ENCODE assay signal across 1 cellular context in genomic region chr20:63230800-63231268, GRCh38.
A peak's percentile ranks its signal among the peaks of the same experiment; 100 is the strongest.
TF ChIP-seq lines count a peak whose summit lies in the region.

No MANE protein-coding gene starts in this region.

TF ChIP-seq in HepG2, 621 proteins besides CTCF, POLR2A, EP300 and RAD21 (continued from another document and continues in another):
- TF ChIP-seq HNRNPLL (IDR thresholded peaks at IDR 0.05; ENCODE audit: low read depth, low read length, poor library complexity, severe bottlenecking) (peak; percentile 38), FOXO1 (CRISPR knock-in tag; IDR thresholded peaks at IDR 0.05) (no peak), U2AF1 (optimal IDR thresholded peaks at IDR 0.05; ENCODE audit: low read depth, low read length) (no peak), ZBTB7A (CRISPR knock-in tag; IDR thresholded peaks at IDR 0.05) (no peak), ARNT (IDR thresholded peaks at IDR 0.05) (no peak), NR2F2 (IDR thresholded peaks at IDR 0.05; ENCODE audit: borderline replicate concordance, low read depth) (no peak), FOXP4 (CRISPR knock-in tag; IDR thresholded peaks at IDR 0.05) (no peak), KAT8 (CRISPR knock-in tag; IDR thresholded peaks at IDR 0.05) (peak; percentile 26; the same call in 1 of the 2 replicates), CBX2 (IDR thresholded peaks at IDR 0.05; ENCODE audit: low read depth, low read length) (no peak), CBX2 (CRISPR knock-in tag; IDR thresholded peaks at IDR 0.05; ENCODE audit: low read depth) (no peak), BRCA1 (CRISPR knock-in tag; IDR thresholded peaks at IDR 0.05) (no peak), ZNF841 (CRISPR knock-in tag; IDR thresholded peaks at IDR 0.05; ENCODE audit: borderline replicate concordance) (no peak), ZNF280B (CRISPR knock-in tag; IDR thresholded peaks at IDR 0.05; ENCODE audit: borderline replicate concordance) (no peak; the same call in 1 of the 2 replicates), RFX3 (CRISPR knock-in tag; IDR thresholded peaks at IDR 0.05) (no peak), ZKSCAN1 (IDR thresholded peaks at IDR 0.05; ENCODE audit: low read length) (no peak), ZNF232 (CRISPR knock-in tag; IDR thresholded peaks at IDR 0.05; ENCODE audit: borderline replicate concordance) (no peak), ZNF577 (CRISPR knock-in tag; IDR thresholded peaks at IDR 0.05; ENCODE audit: borderline replicate concordance, low read depth) (no peak), U2AF2 (IDR thresholded peaks at IDR 0.05; ENCODE audit: low read depth, low read length) (no peak), ZNF775 (CRISPR knock-in tag; IDR thresholded peaks at IDR 0.05; ENCODE audit: borderline replicate concordance) (no peak), TAF1 (CRISPR knock-in tag; IDR thresholded peaks at IDR 0.05) (no peak), ZNF234 (CRISPR knock-in tag; conservative IDR thresholded peaks at IDR 0.05) (no peak), RFX5 (IDR thresholded peaks at IDR 0.05; ENCODE audit: low read depth, low read length) (no peak), ZBTB42 (CRISPR knock-in tag; IDR thresholded peaks at IDR 0.05) (no peak), CENPT (CRISPR knock-in tag; IDR thresholded peaks at IDR 0.05; ENCODE audit: low read depth) (0 out of 2 replicates have a peak, but pooled peaks have one; percentile 52), HOXA3 (CRISPR knock-in tag; IDR thresholded peaks at IDR 0.05) (no peak; the same call in 1 of the 2 replicates), RBM22 (optimal IDR thresholded peaks at IDR 0.05; ENCODE audit: low read length) (no peak), KLF13 (CRISPR knock-in tag; IDR thresholded peaks at IDR 0.05) (no peak), ZNF235 (CRISPR knock-in tag; IDR thresholded peaks at IDR 0.05; ENCODE audit: borderline replicate concordance) (no peak), THRA (CRISPR knock-in tag; IDR thresholded peaks at IDR 0.05; ENCODE audit: borderline replicate concordance) (no peak), MLXIP (CRISPR knock-in tag; IDR thresholded peaks at IDR 0.05; ENCODE audit: borderline replicate concordance) (no peak), RBFOX2 (IDR thresholded peaks at IDR 0.05; ENCODE audit: low read depth, low read length) (no peak), SNAPC2 (CRISPR knock-in tag; IDR thresholded peaks at IDR 0.05) (no peak), PCBP2 (optimal IDR thresholded peaks at IDR 0.05; ENCODE audit: low read depth, low read length, poor library complexity, severe bottlenecking) (no peak), MAFK (conservative IDR thresholded peaks at IDR 0.05 in 1 of 2, IDR thresholded peaks at IDR 0.05 in 1 of 2; ENCODE audit: low read length in 2 of 2) (no peak), HIC2 (CRISPR knock-in tag; IDR thresholded peaks at IDR 0.05; ENCODE audit: low read depth) (no peak), SMARCC2 (IDR thresholded peaks at IDR 0.05) (no peak), MAF1 (CRISPR knock-in tag; IDR thresholded peaks at IDR 0.05; ENCODE audit: borderline replicate concordance) (no peak), ISX (CRISPR knock-in tag; conservative IDR thresholded peaks at IDR 0.05) (no peak), FOSL1 (CRISPR knock-in tag; IDR thresholded peaks at IDR 0.05; ENCODE audit: borderline replicate concordance) (no peak), RAD51 (IDR thresholded peaks at IDR 0.05; ENCODE audit: borderline replicate concordance) (no peak), TEF (CRISPR knock-in tag; IDR thresholded peaks at IDR 0.05) (no peak), MEIS2 (CRISPR knock-in tag; IDR thresholded peaks at IDR 0.05) (no peak), MTA1 (CRISPR knock-in tag; IDR thresholded peaks at IDR 0.05; ENCODE audit: borderline replicate concordance) (peak; percentile 19; the same call in 1 of the 2 replicates)
- TF ChIP-seq, protein P1, sequence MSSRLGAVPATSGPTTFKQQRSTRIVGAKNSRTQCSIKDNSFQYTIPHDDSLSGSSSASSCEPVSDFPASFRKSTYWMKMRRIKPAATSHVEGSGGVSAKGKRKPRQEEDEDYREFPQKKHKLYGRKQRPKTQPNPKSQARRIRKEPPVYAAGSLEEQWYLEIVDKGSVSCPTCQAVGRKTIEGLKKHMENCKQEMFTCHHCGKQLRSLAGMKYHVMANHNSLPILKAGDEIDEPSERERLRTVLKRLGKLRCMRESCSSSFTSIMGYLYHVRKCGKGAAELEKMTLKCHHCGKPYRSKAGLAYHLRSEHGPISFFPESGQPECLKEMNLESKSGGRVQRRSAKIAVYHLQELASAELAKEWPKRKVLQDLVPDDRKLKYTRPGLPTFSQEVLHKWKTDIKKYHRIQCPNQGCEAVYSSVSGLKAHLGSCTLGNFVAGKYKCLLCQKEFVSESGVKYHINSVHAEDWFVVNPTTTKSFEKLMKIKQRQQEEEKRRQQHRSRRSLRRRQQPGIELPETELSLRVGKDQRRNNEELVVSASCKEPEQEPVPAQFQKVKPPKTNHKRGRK (CRISPR knock-in tag; IDR thresholded peaks at IDR 0.05): no peak
- TF ChIP-seq, protein P2, sequence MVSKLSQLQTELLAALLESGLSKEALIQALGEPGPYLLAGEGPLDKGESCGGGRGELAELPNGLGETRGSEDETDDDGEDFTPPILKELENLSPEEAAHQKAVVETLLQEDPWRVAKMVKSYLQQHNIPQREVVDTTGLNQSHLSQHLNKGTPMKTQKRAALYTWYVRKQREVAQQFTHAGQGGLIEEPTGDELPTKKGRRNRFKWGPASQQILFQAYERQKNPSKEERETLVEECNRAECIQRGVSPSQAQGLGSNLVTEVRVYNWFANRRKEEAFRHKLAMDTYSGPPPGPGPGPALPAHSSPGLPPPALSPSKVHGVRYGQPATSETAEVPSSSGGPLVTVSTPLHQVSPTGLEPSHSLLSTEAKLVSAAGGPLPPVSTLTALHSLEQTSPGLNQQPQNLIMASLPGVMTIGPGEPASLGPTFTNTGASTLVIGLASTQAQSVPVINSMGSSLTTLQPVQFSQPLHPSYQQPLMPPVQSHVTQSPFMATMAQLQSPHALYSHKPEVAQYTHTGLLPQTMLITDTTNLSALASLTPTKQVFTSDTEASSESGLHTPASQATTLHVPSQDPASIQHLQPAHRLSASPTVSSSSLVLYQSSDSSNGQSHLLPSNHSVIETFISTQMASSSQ (IDR thresholded peaks at IDR 0.05; ENCODE audit: low read depth): no peak
- TF ChIP-seq, protein P2 (CRISPR knock-in tag; IDR thresholded peaks at IDR 0.05; ENCODE audit: borderline replicate concordance): peak; percentile 35; the same call in 1 of the 2 replicates
- TF ChIP-seq, protein P3, sequence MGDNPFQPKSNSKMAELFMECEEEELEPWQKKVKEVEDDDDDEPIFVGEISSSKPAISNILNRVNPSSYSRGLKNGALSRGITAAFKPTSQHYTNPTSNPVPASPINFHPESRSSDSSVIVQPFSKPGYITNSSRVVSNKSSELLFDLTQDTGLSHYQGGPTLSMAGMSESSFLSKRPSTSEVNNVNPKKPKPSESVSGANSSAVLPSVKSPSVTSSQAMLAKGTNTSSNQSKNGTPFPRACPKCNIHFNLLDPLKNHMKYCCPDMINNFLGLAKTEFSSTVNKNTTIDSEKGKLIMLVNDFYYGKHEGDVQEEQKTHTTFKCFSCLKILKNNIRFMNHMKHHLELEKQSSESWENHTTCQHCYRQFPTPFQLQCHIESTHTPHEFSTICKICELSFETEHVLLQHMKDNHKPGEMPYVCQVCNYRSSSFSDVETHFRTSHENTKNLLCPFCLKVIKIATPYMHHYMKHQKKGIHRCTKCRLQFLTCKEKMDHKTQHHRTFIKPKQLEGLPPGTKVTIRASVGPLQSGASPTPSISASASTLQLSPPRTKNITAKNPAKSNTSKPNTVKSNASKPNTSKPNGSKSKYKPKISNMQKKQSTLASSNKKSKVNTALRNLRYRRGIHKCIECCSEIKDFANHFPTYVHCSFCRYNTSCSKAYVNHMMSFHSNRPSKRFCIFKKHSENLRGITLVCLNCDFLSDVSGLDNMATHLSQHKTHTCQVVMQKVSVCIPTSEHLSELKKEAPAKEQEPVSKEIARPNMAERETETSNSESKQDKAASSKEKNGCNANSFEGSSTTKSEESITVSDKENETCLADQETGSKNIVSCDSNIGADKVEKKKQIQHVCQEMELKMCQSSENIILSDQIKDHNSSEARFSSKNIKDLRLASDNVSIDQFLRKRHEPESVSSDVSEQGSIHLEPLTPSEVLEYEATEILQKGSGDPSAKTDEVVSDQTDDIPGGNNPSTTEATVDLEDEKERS (CRISPR knock-in tag; IDR thresholded peaks at IDR 0.05): 0 out of 2 replicates have a peak, but pooled peaks have one; percentile 45
